16 cellular contexts compared by ENCODE assay signal in the genomic region with DNA sequence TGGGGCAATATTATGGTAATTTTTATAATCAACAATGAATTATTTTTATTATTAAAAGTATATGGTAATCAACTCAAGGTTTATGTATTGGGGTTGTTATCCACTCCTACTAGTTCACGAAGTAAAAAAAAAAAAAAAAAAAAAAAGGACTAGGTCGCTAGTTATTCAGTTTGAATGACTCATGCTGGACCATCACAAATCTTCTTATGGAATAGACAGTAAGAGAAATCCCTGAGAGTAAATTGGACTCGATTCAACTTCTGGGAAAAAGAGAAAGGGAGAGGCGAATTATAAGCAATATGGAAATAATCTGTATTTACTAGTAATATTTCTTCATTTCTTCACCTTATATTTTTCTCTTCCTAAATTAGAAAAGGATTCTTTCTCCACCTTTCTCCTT. TPM values are rescaled to one million over a fixed set of nuclear protein-coding genes. Genes with fewer than 3 reads are reported as not detected.
DNase-seq lines count a peak whose midpoint lies in the region; ATAC-seq and TF ChIP-seq lines count a peak whose summit lies in the region.
"Had no signal": no experiment of that assay in that cellular context is flagged by ENCODE, and none has a peak within 500 bp of the region (broad histone marks: within the 10 kb centered on the region; RNA-seq: fewer than 3 reads in every experiment).

No MANE protein-coding gene starts in this region.

- H3K9me3 ChIP-seq in IMR-90 (ENCODE audit: control insufficient read depth, insufficient read depth, low read length), result no peaks in the 10 kb centered on the region

- TF ChIP-seq POLR2A in IMR-90 (IDR thresholded peaks at IDR 0.05; ENCODE audit: low read depth, low read length), result no peak

- TF ChIP-seq RAD21 in IMR-90 (IDR thresholded peaks at IDR 0.05; ENCODE audit: low read length), result no peak

- CTCF ChIA-PET in IMR-90 (lab: Yijun Ruan, JAX), result no interaction called here
- CTCF ChIA-PET in activated CD8-positive, alpha-beta T cell treated with anti-CD3 and anti-CD28 coated beads, Interleukin-2, amount 10 ng/mL, durations not matched to agents 7 days and 5 days (lab: Charles Lee), result no interaction called here

- H3K4me1 ChIP-seq in IMR-90 (ENCODE audit: control insufficient read depth, insufficient read depth, low read length), result no peaks in the 10 kb centered on the region; the same call in 1 of the 2 replicates

- no peak overlapping the region for H3K23ac ChIP-seq in IMR-90 (ENCODE audit: low read depth, low read length)

- no peak overlapping the region for H3K27ac ChIP-seq in IMR-90 (ENCODE audit: insufficient read depth, low read length)
- H3K27ac ChIP-seq in dorsolateral prefrontal cortex, result no peak overlapping the region
- H3K27ac ChIP-seq: C4-2B had no signal

- H3K36me3 ChIP-seq in IMR-90 (ENCODE audit: control insufficient read depth, insufficient read depth, low read length), result no peaks in the 10 kb centered on the region

- in situ Hi-C loops in IMR-90 (cut with MboI; ENCODE audit: low sequenced_read_pairs), result no loop called here

- H3K4me2 ChIP-seq in IMR-90 (ENCODE audit: low read depth, low read length), result no peak overlapping the region

- no peak overlapping the region for H2AFZ ChIP-seq in IMR-90 (replicated peaks; ENCODE audit: low read length, poor library complexity)

- H2BK15ac ChIP-seq in IMR-90 (ENCODE audit: low read depth, low read length), result no peak overlapping the region

- H2BK20ac ChIP-seq in IMR-90 (ENCODE audit: low read depth, low read length), result no peak overlapping the region

- no peak overlapping the region for H3K4ac ChIP-seq in IMR-90 (ENCODE audit: low read depth, low read length)

- H4K8ac ChIP-seq in IMR-90 (ENCODE audit: low read depth in 2 of 2, low read length in 2 of 2), result no peak overlapping the region

- ATAC-seq in IMR-90 (ENCODE audit: low read depth), result no peak
- no peak for ATAC-seq in activated CD8-positive, alpha-beta T cell treated with anti-CD3 and anti-CD28 coated beads, Interleukin-2, amount 10 ng/mL, durations not matched to agents 7 days and 5 days

- H4K91ac ChIP-seq in IMR-90 (ENCODE audit: insufficient read depth, low read depth, low read length), result no peak overlapping the region

- DNase-seq in Daoy (ENCODE audit: low read depth), result peak; percentile 17
- peak; percentile 38 for DNase-seq in IMR-90
- DNase-seq in dorsolateral prefrontal cortex, result no peak
- DNase-seq in neural crest cell (ENCODE audit: low read depth, low spot score), result no peak
- no peak for DNase-seq in activated CD8-positive, alpha-beta T cell treated with anti-CD3 and anti-CD28 coated beads, Interleukin-2, amount 10 ng/mL, durations not matched to agents 7 days and 5 days
- no peak for DNase-seq in DMS153 treated with DMSO at 0.1 percent for 48 hours (lab: John Stamatoyannopoulos, UW; ENCODE audit: unreplicated experiment)
- DNase-seq in chondrocyte (ENCODE audit: low spot score), result no peak
- DNase-seq: activated naive CD4-positive, alpha-beta T cell; NCI-H1092 treated with DMSO at 0.1 percent for 48 hours; OCI-M1; stimulated activated CD4-positive, alpha-beta T cell treated with anti-CD3 and anti-CD28 coated beads, Interleukin-12 subunit alpha, Interleukin-12 subunit beta, amount 100 ng/mL, for 4 hours; substantia nigra had no signal

- H4K5ac ChIP-seq in IMR-90 (ENCODE audit: low read depth, low read length), result no peak overlapping the region

- H2AK9ac ChIP-seq in IMR-90 (replicated peaks; ENCODE audit: low read depth, low read length, poor library complexity), result no peak overlapping the region

- H3K56ac ChIP-seq in IMR-90 (ENCODE audit: extremely low read depth, insufficient read depth, low read length), result no peak overlapping the region

- H3K79me1 ChIP-seq in IMR-90 (ENCODE audit: low read depth in 1 of 2, low read length in 2 of 2), result peaks cover 15 to 17% of the 10 kb centered on the region in 2 experiments

- no CpG with 5 or more reads among the region's 4 CpGs for WGBS in IMR-90 (ENCODE audit: extremely low coverage in 2 of 2, insufficient read length in 1 of 2), 2 experiments

- H3K27me3 Mint-ChIP-seq in neural crest cell (ENCODE audit: low read depth), result peaks cover under 1% of the 10 kb centered on the region
- H3K27me3 Mint-ChIP-seq in activated CD8-positive, alpha-beta T cell treated with anti-CD3 and anti-CD28 coated beads, Interleukin-2, amount 10 ng/mL, durations not matched to agents 7 days and 5 days (ENCODE audit: low read depth), result peaks cover under 1% of the 10 kb centered on the region
- peaks cover under 1% of the 10 kb centered on the region for H3K27me3 Mint-ChIP-seq in chondrocyte (ENCODE audit: low read depth)

- no peak overlapping the region for H3K18ac ChIP-seq in IMR-90 (ENCODE audit: low read depth, low read length)

- no peak overlapping the region for H2AK5ac ChIP-seq in IMR-90 (ENCODE audit: low read depth, low read length)

- H3K27me3 ChIP-seq in IMR-90 (ENCODE audit: control insufficient read depth, insufficient read depth, low read length) (0 out of 2 replicates have a peak, but pooled peaks cover under 1% of the 10 kb centered on the region), dorsolateral prefrontal cortex (no peaks in the 10 kb centered on the region)

- H3K9ac ChIP-seq in IMR-90 (ENCODE audit: low read depth, low read length), result no peak overlapping the region

- H3K36me3 Mint-ChIP-seq in neural crest cell (ENCODE audit: low read depth) (peaks cover 37% of the 10 kb centered on the region), chondrocyte (ENCODE audit: low read depth) (peaks cover 4% of the 10 kb centered on the region)
- H3K36me3 Mint-ChIP-seq in activated CD8-positive, alpha-beta T cell treated with anti-CD3 and anti-CD28 coated beads, Interleukin-2, amount 10 ng/mL, durations not matched to agents 7 days and 5 days (ENCODE audit: low read depth), result peaks cover 17% of the 10 kb centered on the region

- dilution Hi-C loops in IMR-90 (cut with HindIII; ENCODE audit: low sequenced_read_pairs, unreplicated experiment), result no loop called here

- H3K4me3 Mint-ChIP-seq in neural crest cell (peak overlapping the region; percentile 95), chondrocyte (ENCODE audit: unreplicated experiment) (no peak overlapping the region)
- no peak overlapping the region for H3K4me3 Mint-ChIP-seq in activated CD8-positive, alpha-beta T cell treated with anti-CD3 and anti-CD28 coated beads, Interleukin-2, amount 10 ng/mL, durations not matched to agents 7 days and 5 days

- no peaks in the 10 kb centered on the region for H3K9me1 ChIP-seq in IMR-90 (ENCODE audit: insufficient read depth, low read length)

- no peak overlapping the region for H2BK5ac ChIP-seq in IMR-90 (ENCODE audit: low read depth, low read length, poor library complexity, severe bottlenecking)

- intact Hi-C loops in IMR-90 (cut with micrococcal nuclease) (no loop called here), dorsolateral prefrontal cortex (cut with DNase I) (no loop called here)

- H2BK120ac ChIP-seq in IMR-90 (ENCODE audit: low read depth, low read length), result no peak overlapping the region

- peaks cover 30% of the 10 kb centered on the region for H3K4me1 Mint-ChIP-seq in neural crest cell
- H3K4me1 Mint-ChIP-seq in activated CD8-positive, alpha-beta T cell treated with anti-CD3 and anti-CD28 coated beads, Interleukin-2, amount 10 ng/mL, durations not matched to agents 7 days and 5 days (ENCODE audit: low read depth), result peaks cover 24% of the 10 kb centered on the region
- H3K4me1 Mint-ChIP-seq in chondrocyte (ENCODE audit: low read depth), result peaks cover 14% of the 10 kb centered on the region

- POLR2A ChIA-PET in IMR-90 (lab: Charles Lee; ENCODE audit: unreplicated experiment), result no interaction called here
- POLR2A ChIA-PET in activated CD8-positive, alpha-beta T cell treated with anti-CD3 and anti-CD28 coated beads, Interleukin-2, amount 10 ng/mL, durations not matched to agents 7 days and 5 days (lab: Charles Lee), result no interaction called here

- no peak overlapping the region for H3K4me3 ChIP-seq in IMR-90 (ENCODE audit: insufficient read depth, low read depth, low read length)
- H3K4me3 ChIP-seq in dorsolateral prefrontal cortex, result peak overlapping the region in 46 of 59 donors; percentile 22 to 91 (median 81)

- H4K20me1 ChIP-seq in IMR-90 (ENCODE audit: insufficient read depth, low read length), result no peaks in the 10 kb centered on the region

- H3K14ac ChIP-seq in IMR-90 (replicated peaks; ENCODE audit: low read depth, low read length), result no peak overlapping the region

- TF ChIP-seq CTCF in IMR-90 (conservative IDR thresholded peaks at IDR 0.05; ENCODE audit: low read depth, low read length), result no peak
- TF ChIP-seq CTCF in dorsolateral prefrontal cortex (IDR thresholded peaks at IDR 0.05 in 54 of 56, conservative IDR thresholded peaks at IDR 0.05 in 2 of 56; ENCODE audit: low read depth in 1 of 56, partially characterized antibody in 56 of 56), result no peak
- TF ChIP-seq CTCF in neural crest cell (conservative IDR thresholded peaks at IDR 0.05), result no peak
- no peak for TF ChIP-seq CTCF in chondrocyte (IDR thresholded peaks at IDR 0.05)

- H3K27ac Mint-ChIP-seq in neural crest cell (ENCODE audit: unreplicated experiment) (no peak overlapping the region), chondrocyte (ENCODE audit: unreplicated experiment) (no peak overlapping the region)
- no peak overlapping the region for H3K27ac Mint-ChIP-seq in activated CD8-positive, alpha-beta T cell treated with anti-CD3 and anti-CD28 coated beads, Interleukin-2, amount 10 ng/mL, durations not matched to agents 7 days and 5 days

- H3K9me3 Mint-ChIP-seq in neural crest cell (peaks cover 17% of the 10 kb centered on the region), chondrocyte (ENCODE audit: low read depth) (peaks cover 18% of the 10 kb centered on the region)
- peaks cover 6% of the 10 kb centered on the region for H3K9me3 Mint-ChIP-seq in activated CD8-positive, alpha-beta T cell treated with anti-CD3 and anti-CD28 coated beads, Interleukin-2, amount 10 ng/mL, durations not matched to agents 7 days and 5 days (ENCODE audit: insufficient read depth)

- BruUV-seq in IMR-90 (replicated peaks; lab: Mats Ljungman, UMichigan), result no TSS peak

RNA-seq across cellular contexts. Expression of a gene that starts 2.0 kb away (rescaled TPM):
- 10.9 and 13.5 TPM in 2 replicates for total RNA-seq in Daoy (2014; rRNA removed; shearing (Covaris generic))
- total RNA-seq in IMR-90 (2012; rRNA removed), result 4.5 and 7.5 TPM in 2 replicates
- 5.8 and 6.3 TPM in 2 replicates for polyA plus RNA-seq in IMR-90 (2012; rRNA removed)
- 2.0 and 3.0 TPM in 2 replicates for polyA plus RNA-seq in IMR-90 (2012; cell fraction: cytosol; rRNA removed)
- polyA plus RNA-seq in IMR-90 (2012; cell fraction: nucleus; rRNA removed; ENCODE audit: low replicate concordance), result 5.7 and 15.3 TPM in 2 replicates
- total RNA-seq in dorsolateral prefrontal cortex, result 100 to 1,000 TPM in 38 of 120 experiments, 10 to 100 TPM in 82; 50.6 to 121 (median 93.3) TPM
- total RNA-seq in neural crest cell, result 110 and 111 TPM in 2 replicates
- 10 to 100 TPM; 25.4 to 28.5 TPM for total RNA-seq in activated CD8-positive, alpha-beta T cell treated with anti-CD3 and anti-CD28 coated beads, Interleukin-2, amount 10 ng/mL, durations not matched to agents 7 days and 5 days
- total RNA-seq in chondrocyte, result 16.3 to 22.6 TPM (median 20.5 TPM) in 3 replicates

RNA-seq across cellular contexts. Expression of a gene that starts 15.4 kb away (rescaled TPM):
- total RNA-seq in Daoy (2014; rRNA removed; shearing (Covaris generic)), result not detected in 2 replicates
- total RNA-seq in IMR-90 (2012; rRNA removed), result not detected in 2 replicates
- not detected in 2 replicates for polyA plus RNA-seq in IMR-90 (2012; rRNA removed)
- not detected in 2 replicates for polyA plus RNA-seq in IMR-90 (2012; cell fraction: cytosol; rRNA removed)
- not detected in 2 replicates for polyA plus RNA-seq in IMR-90 (2012; cell fraction: nucleus; rRNA removed; ENCODE audit: low replicate concordance)
- 1 to 10 TPM; 1.3 to 7.1 (median 3.8) TPM for total RNA-seq in dorsolateral prefrontal cortex
- total RNA-seq in neural crest cell, result 0.18 and 0.26 TPM in 2 replicates
- not detected for total RNA-seq in activated CD8-positive, alpha-beta T cell treated with anti-CD3 and anti-CD28 coated beads, Interleukin-2, amount 10 ng/mL, durations not matched to agents 7 days and 5 days
- total RNA-seq in chondrocyte, result not detected in 3 replicates
- total RNA-seq: cardiac septum, mononuclear cell had no signal
- polyA plus RNA-seq: keratinocyte had no signal

RNA-seq across cellular contexts. Expression of a gene that starts 30.0 kb away (rescaled TPM):
- not detected in 2 replicates for total RNA-seq in Daoy (2014; rRNA removed; shearing (Covaris generic))
- total RNA-seq in IMR-90 (2012; rRNA removed) (not detected in 2 replicates), dorsolateral prefrontal cortex (1 to 10 TPM in 115 of 120 experiments, under 1 TPM in 5; 0.67 to 4.1 (median 2.0) TPM), neural crest cell (0.16 and 0.20 TPM in 2 replicates), chondrocyte (not detected in 3 replicates)
- polyA plus RNA-seq in IMR-90 (2012; rRNA removed), result not detected in 2 replicates
- polyA plus RNA-seq in IMR-90 (2012; cell fraction: cytosol; rRNA removed), result not detected in 2 replicates
- not detected in 2 replicates for polyA plus RNA-seq in IMR-90 (2012; cell fraction: nucleus; rRNA removed; ENCODE audit: low replicate concordance)
- total RNA-seq in activated CD8-positive, alpha-beta T cell treated with anti-CD3 and anti-CD28 coated beads, Interleukin-2, amount 10 ng/mL, durations not matched to agents 7 days and 5 days, result not detected
- total RNA-seq: cardiac septum, mononuclear cell had no signal
- polyA plus RNA-seq: keratinocyte had no signal

RNA-seq across cellular contexts. Expression of a gene that starts 55.3 kb away (rescaled TPM):
- not detected in 2 replicates for total RNA-seq in Daoy (2014; rRNA removed; shearing (Covaris generic))
- not detected in 2 replicates for total RNA-seq in IMR-90 (2012; rRNA removed)
- not detected in 2 replicates for polyA plus RNA-seq in IMR-90 (2012; rRNA removed)
- polyA plus RNA-seq in IMR-90 (2012; cell fraction: cytosol; rRNA removed), result not detected in 2 replicates
- polyA plus RNA-seq in IMR-90 (2012; cell fraction: nucleus; rRNA removed; ENCODE audit: low replicate concordance), result not detected in 2 replicates
- total RNA-seq in dorsolateral prefrontal cortex, result under 1 TPM in 4 of 120 experiments, not detected in 116; 0.19 to 0.61 (median 0.26) TPM
- total RNA-seq in neural crest cell, result 0.16 TPM in 1 of 2 replicates, not detected in the other
- not detected for total RNA-seq in activated CD8-positive, alpha-beta T cell treated with anti-CD3 and anti-CD28 coated beads, Interleukin-2, amount 10 ng/mL, durations not matched to agents 7 days and 5 days
- not detected in 3 replicates for total RNA-seq in chondrocyte
- total RNA-seq: cardiac septum had no signal

Comparison
In these comparisons a context has a peak if more than half of its experiments do, and no peak if none do; other contexts are left out.
1. DNase-seq: peak in Daoy (single experiment) and IMR-90 (single experiment); none in dorsolateral prefrontal cortex (0 of 10), neural crest cell (single experiment), activated CD8-positive, alpha-beta T cell treated with anti-CD3 and anti-CD28 coated beads, Interleukin-2, amount 10 ng/mL, durations not matched to agents 7 days and 5 days (single experiment), DMS153 treated with DMSO at 0.1 percent for 48 hours (single experiment) and chondrocyte (single experiment).